In genomic region chr7:75876126-75876881, GRCh38 we compare ENCODE assay signal across 23 cellular contexts. TPM values are rescaled to one million over a fixed set of nuclear protein-coding genes. Genes with fewer than 3 reads are reported as not detected.
DNase-seq lines count a peak whose midpoint lies in the region; ATAC-seq, FAIRE-seq and TF ChIP-seq lines count a peak whose summit lies in the region.
"Had no signal": no experiment of that assay in that cellular context is flagged by ENCODE, and none has a peak within 500 bp of the region (broad histone marks: within the 10 kb centered on the region; RNA-seq: fewer than 3 reads in every experiment).

No MANE protein-coding gene starts in this region.

- peaks cover 1 to 2% of the 10 kb centered on the region in 2 experiments; a peak in 2 of 5 replicates for H3K36me3 ChIP-seq in HepG2 (replicated peaks in 1 of 2; ENCODE audit: control insufficient read depth in 1 of 2, insufficient read depth in 2 of 2, low read length in 2 of 2)
- H3K36me3 ChIP-seq in right lobe of liver = peaks cover 0 to 3% (median 0%) of the 10 kb centered on the region in 4 donors
- peaks cover 0 to 8% (median 1%) of the 10 kb centered on the region in 3 donors for H3K36me3 ChIP-seq in esophagus squamous epithelium
- peaks cover 1 to 8% (median 4%) of the 10 kb centered on the region in 4 donors for H3K36me3 ChIP-seq in upper lobe of left lung
- no peaks in the 10 kb centered on the region for H3K36me3 ChIP-seq in SJCRH30
- H3K36me3 ChIP-seq: uterus had no signal

- no peaks in the 10 kb centered on the region; a peak in 1 of 5 replicates for H3K27me3 ChIP-seq in HepG2 (ENCODE audit: control insufficient read depth in 1 of 2, insufficient read depth in 2 of 2, low read length in 2 of 2)
- no peaks in the 10 kb centered on the region for H3K27me3 ChIP-seq in right lobe of liver
- no peaks in the 10 kb centered on the region for H3K27me3 ChIP-seq in esophagus squamous epithelium
- no peaks in the 10 kb centered on the region for H3K27me3 ChIP-seq in upper lobe of left lung
- H3K27me3 ChIP-seq in SJCRH30 = no peaks in the 10 kb centered on the region
- H3K27me3 ChIP-seq: adrenal gland, heart right ventricle, right atrium auricular region, stomach, uterus had no signal

- no peak for TF ChIP-seq RAD21 in HepG2 (CRISPR knock-in tag; IDR thresholded peaks at IDR 0.05)

- CTCF ChIA-PET in HepG2 (lab: Yijun Ruan, JAX; ENCODE audit: low intra/inter-chr PET ratio, low total read pairs) = no interaction called here
- CTCF ChIA-PET in RWPE1 (lab: Yijun Ruan, JAX) = interaction anchor here (2.4 kb wide), 1 partner anchor 10 kb away, joined by 13 read pairs; no protein-coding TSS in a partner anchor

- no peak overlapping the region for H3K27ac ChIP-seq in HepG2 (ENCODE audit: extremely low read length, insufficient read depth, low read length)
- no peak overlapping the region for H3K27ac ChIP-seq in right lobe of liver
- H3K27ac ChIP-seq in RWPE1 = peak overlapping the region; percentile 64
- H3K27ac ChIP-seq in esophagus squamous epithelium = peak overlapping the region in 3 of 4 donors; percentile 19 to 71 (median 61)
- H3K27ac ChIP-seq in upper lobe of left lung = peak overlapping the region; percentile 59 to 78 (median 60)
- no peak overlapping the region for H3K27ac ChIP-seq in SJCRH30
- H3K27ac ChIP-seq: right atrium auricular region, uterus had no signal

- no peak overlapping the region for H3K4me2 ChIP-seq in HepG2 (ENCODE audit: low read depth, low read length)
- H3K4me2 ChIP-seq: A549 had no signal

- peaks cover 17% of the 10 kb centered on the region for H3K79me2 ChIP-seq in HepG2 (ENCODE audit: insufficient read depth, low read length)

- H3K4me1 ChIP-seq in HepG2 (ENCODE audit: insufficient read depth, low read length) (peaks cover 41% of the 10 kb centered on the region), right lobe of liver (peaks cover 0 to 13% (median 3%) of the 10 kb centered on the region in 4 donors), esophagus squamous epithelium (peaks cover 3 to 58% (median 21%) of the 10 kb centered on the region in 3 donors), upper lobe of left lung (peaks cover 24 to 35% (median 32%) of the 10 kb centered on the region in 4 donors), SJCRH30 (peaks cover 10% of the 10 kb centered on the region; the same call in 1 of the 2 replicates)
- H3K4me1 ChIP-seq: uterus had no signal

- H3K9ac ChIP-seq in HepG2 (ENCODE audit: insufficient read depth, low read depth, low read length) = no peak overlapping the region

- TF ChIP-seq EP300 in HepG2 (IDR thresholded peaks at IDR 0.05; ENCODE audit: low read depth in 2 of 2, low read length in 2 of 2) = no peak
- no peak for TF ChIP-seq EP300 in HepG2 (CRISPR knock-in tag; IDR thresholded peaks at IDR 0.05; ENCODE audit: borderline replicate concordance)
- no peak for TF ChIP-seq EP300 in upper lobe of left lung (IDR thresholded peaks at IDR 0.05)

- H3K9me3 ChIP-seq in HepG2 (ENCODE audit: low read length) (no peaks in the 10 kb centered on the region), right lobe of liver (no peaks in the 10 kb centered on the region), esophagus squamous epithelium (no peaks in the 10 kb centered on the region), upper lobe of left lung (no peaks in the 10 kb centered on the region), SJCRH30 (replicated peaks) (no peaks in the 10 kb centered on the region)
- H3K9me3 ChIP-seq: A549, adrenal gland, heart right ventricle, right atrium auricular region, stomach, uterus had no signal

- no peak for DNase-seq in HepG2 (ENCODE audit: low spot score)
- no peak for DNase-seq in right lobe of liver
- no peak for DNase-seq in RWPE1 (ENCODE audit: low spot score)
- DNase-seq in esophagus squamous epithelium (lab: John Stamatoyannopoulos, UW) = no peak
- DNase-seq in upper lobe of left lung = peak in 1 of 2 donors; percentile 60
- DNase-seq in SJCRH30 = no peak
- no peak for DNase-seq in germinal center (ENCODE audit: low spot score)
- DNase-seq in hepatic stellate cell (ENCODE audit: low spot score) = no peak
- DNase-seq: activated CD4-positive, alpha-beta T cell treated with anti-CD3 and anti-CD28 coated beads for 36 hours; activated effector memory CD4-positive, alpha-beta T cell treated with Interleukin-2 at 50 U/mL for 16 hours; caudate nucleus; CD4-positive, alpha-beta memory T cell; DMS79; heart right ventricle; NCI-H1436 treated with DMSO at 0.1 percent for 48 hours; SHP77 treated with DMSO at 0.1 percent for 48 hours; stomach; T1000; uterus had no signal

- no peak for TF ChIP-seq POLR2A in HepG2 (IDR thresholded peaks at IDR 0.05; ENCODE audit: insufficient read depth in 1 of 2, low read depth in 2 of 2, low read length in 2 of 2)
- no peak for TF ChIP-seq POLR2A in right lobe of liver (IDR thresholded peaks at IDR 0.05)
- no peak for TF ChIP-seq POLR2A in esophagus squamous epithelium (IDR thresholded peaks at IDR 0.05)
- TF ChIP-seq POLR2A in upper lobe of left lung (IDR thresholded peaks at IDR 0.05) = no peak

- BruUV-seq in HepG2 (replicated peaks; lab: Mats Ljungman, UMichigan) = no TSS peak

- intact Hi-C loops in HepG2 (cut with micrococcal nuclease; ENCODE audit: unreplicated experiment) (no loop called here), right lobe of liver (cut with DNase I) (no loop called here), esophagus squamous epithelium (cut with DNase I) (no loop called here)

- ATAC-seq in HepG2 (no peak), right lobe of liver (no peak), upper lobe of left lung (ENCODE audit: low FRiP score in 2 of 2) (no peak)
- ATAC-seq: A549; activated CD4-positive, alpha-beta T cell treated with anti-CD3 and anti-CD28 coated beads for 36 hours had no signal

- no peak overlapping the region for H2AFZ ChIP-seq in HepG2 (ENCODE audit: low read length)

- no peaks in the 10 kb centered on the region for H4K20me1 ChIP-seq in HepG2 (ENCODE audit: insufficient read depth, low read length)

- in situ Hi-C loops in HepG2 (cut with HindIII; ENCODE audit: extremely low pct_ligation_motif_present, low pct_unique_long_range_greater_than_20kb) = loop anchor here (5.0 kb wide), 2 partner anchors 41 to 86 kb away; partner anchors contain the start of gene POR

- no peak for FAIRE-seq in HepG2 (lab: Jason Lieb, UNC)
- FAIRE-seq: A549, islet of Langerhans had no signal

- no peak for TF ChIP-seq CTCF in HepG2 (CRISPR knock-in tag; IDR thresholded peaks at IDR 0.05)
- TF ChIP-seq CTCF in right lobe of liver (IDR thresholded peaks at IDR 0.05) = no peak
- TF ChIP-seq CTCF in RWPE1 (conservative IDR thresholded peaks at IDR 0.05; ENCODE audit: low read depth) = no peak
- TF ChIP-seq CTCF in esophagus squamous epithelium (IDR thresholded peaks at IDR 0.05) = no peak
- no peak for TF ChIP-seq CTCF in upper lobe of left lung (IDR thresholded peaks at IDR 0.05)

- WGBS in HepG2 (ENCODE audit: low lambda C conversion rate) = 78% methylated on average over 11 of the region's 11 CpGs
- 48% methylated on average over 7 of the region's 11 CpGs for WGBS in right lobe of liver (ENCODE audit: insufficient coverage, low coverage, low lambda C conversion rate, missing lambda C conversion rate)
- 39 to 44% methylated on average over 8 to 11 of the region's 11 CpGs for WGBS in esophagus squamous epithelium, 2 donors
- WGBS in upper lobe of left lung, 2 donors = 62 to 74% methylated on average over 11 of the region's 11 CpGs

- POLR2A ChIA-PET in HepG2 (lab: Yijun Ruan, JAX) (interaction anchor here (0.6 to 1.2 kb wide), 3 partner anchors 9 to 44 kb away, joined by 3 read pairs; no protein-coding TSS in a partner anchor), RWPE1 (lab: Yijun Ruan, JAX; ENCODE audit: low non-redundant PET) (no interaction called here)

- H3K4me3 ChIP-seq in HepG2 (replicated peaks in 1 of 3; ENCODE audit: insufficient read depth in 1 of 3, low read depth in 2 of 3, low read length in 3 of 3) = no peak overlapping the region
- H3K4me3 ChIP-seq in right lobe of liver = no peak overlapping the region
- H3K4me3 ChIP-seq in esophagus squamous epithelium = no peak overlapping the region
- no peak overlapping the region for H3K4me3 ChIP-seq in upper lobe of left lung
- H3K4me3 ChIP-seq in SJCRH30 = no peak overlapping the region
- H3K4me3 ChIP-seq: A549, adrenal gland, heart right ventricle, right atrium auricular region, stomach, uterus had no signal

RNA-seq across cellular contexts. Expression of gene RHBDD2, which starts 2.5 kb away (rescaled TPM):
- total RNA-seq in HepG2 (2016; rRNA removed; fragmentation: Illumina TruSeq; extraction: Trizol) (14.9 and 23.1 TPM in 2 replicates), right lobe of liver (10 to 100 TPM; 24.4 to 56.1 (median 31.7) TPM), esophagus squamous epithelium (10 to 100 TPM; 27.0 to 38.2 (median 33.5) TPM), upper lobe of left lung (100 to 1,000 TPM in 2 of 6 donors, 10 to 100 TPM in 4; 35.6 to 132 (median 82.5) TPM)
- total RNA-seq in HepG2 (2016; cell fraction: cytosol; rRNA removed; fragmentation: Illumina TruSeq; extraction: Trizol; ENCODE audit: low read depth) = 18.8 and 23.7 TPM in 2 replicates
- 9.2 and 24.2 TPM in 2 replicates for total RNA-seq in HepG2 (2016; cell fraction: insoluble cytoplasmic fraction; rRNA removed; fragmentation: Illumina TruSeq; extraction: Trizol)
- 29.8 and 37.0 TPM in 2 replicates for total RNA-seq in HepG2 (2016; cell fraction: membrane; rRNA removed; fragmentation: Illumina TruSeq; extraction: Trizol)
- total RNA-seq in HepG2 (2016; cell fraction: nucleus; rRNA removed; fragmentation: Illumina TruSeq; extraction: Trizol) = 16.7 and 24.5 TPM in 2 replicates
- 26.4 and 41.1 TPM in 2 replicates for polyA plus RNA-seq in HepG2 (2011; rRNA removed)
- polyA plus RNA-seq in HepG2 (2011; cell fraction: cytosol; rRNA removed) = 34.8 and 35.2 TPM in 2 replicates
- 33.3 and 35.1 TPM in 2 replicates for polyA plus RNA-seq in HepG2 (2011; cell fraction: nucleus; rRNA removed)
- polyA plus RNA-seq in HepG2 (2012) = 22.8 and 42.0 TPM in 2 replicates
- polyA plus RNA-seq in HepG2 (2016; cell fraction: cytosol; fragmentation: Illumina TruSeq; extraction: Trizol; ENCODE audit: low read depth) = 39.1 and 46.7 TPM in 2 replicates
- polyA plus RNA-seq in HepG2 (2016; cell fraction: insoluble cytoplasmic fraction; fragmentation: Illumina TruSeq; extraction: Trizol; ENCODE audit: low read depth) = 17.9 and 21.5 TPM in 2 replicates
- 52.8 and 61.8 TPM in 2 replicates for polyA plus RNA-seq in HepG2 (2016; cell fraction: membrane; fragmentation: Illumina TruSeq; extraction: Trizol; ENCODE audit: low read depth)
- 57.7 and 58.2 TPM in 2 replicates for polyA plus RNA-seq in HepG2 (2016; cell fraction: nucleus; fragmentation: Illumina TruSeq; extraction: Trizol; ENCODE audit: insufficient read depth, low read depth)
- 49.6 and 101 TPM in 2 replicates for polyA minus RNA-seq in HepG2 (2011; rRNA and poly(A)+ RNA removed; ENCODE audit: low replicate concordance)
- 17.8 and 22.2 TPM in 2 replicates for polyA minus RNA-seq in HepG2 (2011; cell fraction: cytosol; rRNA and poly(A)+ RNA removed)
- polyA minus RNA-seq in HepG2 (2011; cell fraction: nucleus; rRNA and poly(A)+ RNA removed) = 12.7 and 13.4 TPM in 2 replicates
- total RNA-seq in SJCRH30 (2014; rRNA removed; shearing (Covaris generic)) = 49.3 and 50.6 TPM in 2 replicates

RNA-seq across cellular contexts. Expression of gene POR, which starts 38.7 kb away (rescaled TPM):
- total RNA-seq in HepG2 (2016; rRNA removed; fragmentation: Illumina TruSeq; extraction: Trizol) (115 and 266 TPM in 2 replicates), right lobe of liver (1,000 to 10,000 TPM in 1 of 6 experiments, 100 to 1,000 TPM in 5; 370 to 1,042 (median 725) TPM), esophagus squamous epithelium (100 to 1,000 TPM in 1 of 4 donors, 10 to 100 TPM in 3; 71.0 to 116 (median 81.6) TPM), upper lobe of left lung (100 to 1,000 TPM; 107 to 257 (median 194) TPM)
- total RNA-seq in HepG2 (2016; cell fraction: cytosol; rRNA removed; fragmentation: Illumina TruSeq; extraction: Trizol; ENCODE audit: low read depth) = 43.6 and 47.9 TPM in 2 replicates
- 95.7 and 270 TPM in 2 replicates for total RNA-seq in HepG2 (2016; cell fraction: insoluble cytoplasmic fraction; rRNA removed; fragmentation: Illumina TruSeq; extraction: Trizol)
- 55.5 and 56.9 TPM in 2 replicates for total RNA-seq in HepG2 (2016; cell fraction: membrane; rRNA removed; fragmentation: Illumina TruSeq; extraction: Trizol)
- total RNA-seq in HepG2 (2016; cell fraction: nucleus; rRNA removed; fragmentation: Illumina TruSeq; extraction: Trizol) = 260 and 301 TPM in 2 replicates
- 145 and 208 TPM in 2 replicates for polyA plus RNA-seq in HepG2 (2011; rRNA removed)
- 143 and 190 TPM in 2 replicates for polyA plus RNA-seq in HepG2 (2011; cell fraction: cytosol; rRNA removed)
- 1,024 and 1,039 TPM in 2 replicates for polyA plus RNA-seq in HepG2 (2011; cell fraction: nucleus; rRNA removed)
- 325 and 360 TPM in 2 replicates for polyA plus RNA-seq in HepG2 (2012)
- polyA plus RNA-seq in HepG2 (2016; cell fraction: cytosol; fragmentation: Illumina TruSeq; extraction: Trizol; ENCODE audit: low read depth) = 22.8 and 25.4 TPM in 2 replicates
- polyA plus RNA-seq in HepG2 (2016; cell fraction: insoluble cytoplasmic fraction; fragmentation: Illumina TruSeq; extraction: Trizol; ENCODE audit: low read depth) = 63.7 and 80.6 TPM in 2 replicates
- 25.4 and 30.4 TPM in 2 replicates for polyA plus RNA-seq in HepG2 (2016; cell fraction: membrane; fragmentation: Illumina TruSeq; extraction: Trizol; ENCODE audit: low read depth)
- polyA plus RNA-seq in HepG2 (2016; cell fraction: nucleus; fragmentation: Illumina TruSeq; extraction: Trizol; ENCODE audit: insufficient read depth, low read depth) = 367 and 407 TPM in 2 replicates
- 85.0 and 445 TPM in 2 replicates for polyA minus RNA-seq in HepG2 (2011; rRNA and poly(A)+ RNA removed; ENCODE audit: low replicate concordance)
- 256 and 348 TPM in 2 replicates for polyA minus RNA-seq in HepG2 (2011; cell fraction: cytosol; rRNA and poly(A)+ RNA removed)
- 174 and 240 TPM in 2 replicates for polyA minus RNA-seq in HepG2 (2011; cell fraction: nucleus; rRNA and poly(A)+ RNA removed)
- total RNA-seq in SJCRH30 (2014; rRNA removed; shearing (Covaris generic)) = 106 and 109 TPM in 2 replicates

Comparison
In these comparisons a context has a peak if more than half of its experiments do, and no peak if none do; other contexts are left out.
1. H3K27ac ChIP-seq: peak in RWPE1 (single experiment), esophagus squamous epithelium (3 of 4) and upper lobe of left lung (4 of 4); none in HepG2 (single experiment), right lobe of liver (0 of 3) and SJCRH30 (single experiment).